Comparison of ENCODE assay signal across 1 cellular context in genomic region chr12:120086801-120087621, GRCh38.
TF ChIP-seq lines count a peak whose summit lies in the region.

No MANE protein-coding gene starts in this region.

TF ChIP-seq in HepG2, 621 proteins besides CTCF, POLR2A, EP300 and RAD21 (continued from another document and continues in another):
- TF ChIP-seq, protein P1, sequence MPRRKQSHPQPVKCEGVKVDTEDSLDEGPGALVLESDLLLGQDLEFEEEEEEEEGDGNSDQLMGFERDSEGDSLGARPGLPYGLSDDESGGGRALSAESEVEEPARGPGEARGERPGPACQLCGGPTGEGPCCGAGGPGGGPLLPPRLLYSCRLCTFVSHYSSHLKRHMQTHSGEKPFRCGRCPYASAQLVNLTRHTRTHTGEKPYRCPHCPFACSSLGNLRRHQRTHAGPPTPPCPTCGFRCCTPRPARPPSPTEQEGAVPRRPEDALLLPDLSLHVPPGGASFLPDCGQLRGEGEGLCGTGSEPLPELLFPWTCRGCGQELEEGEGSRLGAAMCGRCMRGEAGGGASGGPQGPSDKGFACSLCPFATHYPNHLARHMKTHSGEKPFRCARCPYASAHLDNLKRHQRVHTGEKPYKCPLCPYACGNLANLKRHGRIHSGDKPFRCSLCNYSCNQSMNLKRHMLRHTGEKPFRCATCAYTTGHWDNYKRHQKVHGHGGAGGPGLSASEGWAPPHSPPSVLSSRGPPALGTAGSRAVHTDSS (CRISPR knock-in tag; conservative IDR thresholded peaks at IDR 0.05): no peak
- TF ChIP-seq FOXP1 (IDR thresholded peaks at IDR 0.05) (no peak), FOXP1 (CRISPR knock-in tag; IDR thresholded peaks at IDR 0.05) (peak; percentile 49), DNMT1 (CRISPR knock-in tag; IDR thresholded peaks at IDR 0.05) (no peak), HOXA9 (CRISPR knock-in tag; IDR thresholded peaks at IDR 0.05; ENCODE audit: borderline replicate concordance) (no peak), NCOA2 (CRISPR knock-in tag; IDR thresholded peaks at IDR 0.05) (peak; percentile 61; the same call in 1 of the 2 replicates), ZNF792 (CRISPR knock-in tag; IDR thresholded peaks at IDR 0.05) (peak; percentile 90; the same call in 1 of the 2 replicates), KMT2A (CRISPR knock-in tag; IDR thresholded peaks at IDR 0.05) (peak; percentile 85), KMT2B (CRISPR knock-in tag; IDR thresholded peaks at IDR 0.05) (peak; percentile 82), BORCS8-MEF2B (CRISPR knock-in tag; IDR thresholded peaks at IDR 0.05) (no peak), ZNF777 (CRISPR knock-in tag; IDR thresholded peaks at IDR 0.05) (peak; percentile 86), ZFY (CRISPR knock-in tag; IDR thresholded peaks at IDR 0.05) (peak; percentile 76), HNRNPLL (IDR thresholded peaks at IDR 0.05; ENCODE audit: low read depth, low read length, poor library complexity, severe bottlenecking) (peak; percentile 99), ZNF75D (CRISPR knock-in tag; IDR thresholded peaks at IDR 0.05; ENCODE audit: borderline replicate concordance) (no peak), ZNF674 (CRISPR knock-in tag; IDR thresholded peaks at IDR 0.05; ENCODE audit: low read depth) (no peak), ZNF883 (CRISPR knock-in tag; IDR thresholded peaks at IDR 0.05; ENCODE audit: not compliant biosample characterization) (peak; percentile 91), ZNF446 (CRISPR knock-in tag; IDR thresholded peaks at IDR 0.05) (no peak), RELA (CRISPR knock-in tag; IDR thresholded peaks at IDR 0.05) (peak; percentile 91), ZNF589 (CRISPR knock-in tag; conservative IDR thresholded peaks at IDR 0.05) (no peak), ZNF326 (CRISPR knock-in tag; IDR thresholded peaks at IDR 0.05; ENCODE audit: borderline replicate concordance) (no peak), REST (IDR thresholded peaks at IDR 0.05; ENCODE audit: borderline replicate concordance in 1 of 2, low read depth in 1 of 2, low read length in 2 of 2) (peak in 1 of 2 experiments; percentile 67; a peak in 2 of 4 replicates), ZNF572 (CRISPR knock-in tag; IDR thresholded peaks at IDR 0.05) (no peak), SALL1 (CRISPR knock-in tag; IDR thresholded peaks at IDR 0.05) (peak; percentile 94), YEATS2 (CRISPR knock-in tag; IDR thresholded peaks at IDR 0.05; ENCODE audit: borderline replicate concordance) (peak; percentile 86; the same call in 1 of the 2 replicates), ZNF333 (CRISPR knock-in tag; IDR thresholded peaks at IDR 0.05; ENCODE audit: borderline replicate concordance) (no peak), POGZ (CRISPR knock-in tag; IDR thresholded peaks at IDR 0.05) (peak; percentile 88), KLF9 (CRISPR knock-in tag; IDR thresholded peaks at IDR 0.05; ENCODE audit: low read depth) (0 out of 2 replicates have a peak, but pooled peaks have one; percentile 24), ZNF614 (CRISPR knock-in tag; IDR thresholded peaks at IDR 0.05; ENCODE audit: borderline replicate concordance) (peak; percentile 68; the same call in 1 of the 2 replicates), FLYWCH1 (CRISPR knock-in tag; IDR thresholded peaks at IDR 0.05) (no peak), ZNF225 (CRISPR knock-in tag; IDR thresholded peaks at IDR 0.05) (peak; percentile 86), NRL (CRISPR knock-in tag; IDR thresholded peaks at IDR 0.05; ENCODE audit: borderline replicate concordance) (peak; percentile 94), AKAP8 (CRISPR knock-in tag; IDR thresholded peaks at IDR 0.05) (no peak), CEBPG (CRISPR knock-in tag; IDR thresholded peaks at IDR 0.05) (peak; percentile 38; the same call in 1 of the 2 replicates), ZNF703 (CRISPR knock-in tag; IDR thresholded peaks at IDR 0.05; ENCODE audit: borderline replicate concordance) (no peak), NFYC (CRISPR knock-in tag; IDR thresholded peaks at IDR 0.05) (peak; percentile 91)
- TF ChIP-seq, protein P2, sequence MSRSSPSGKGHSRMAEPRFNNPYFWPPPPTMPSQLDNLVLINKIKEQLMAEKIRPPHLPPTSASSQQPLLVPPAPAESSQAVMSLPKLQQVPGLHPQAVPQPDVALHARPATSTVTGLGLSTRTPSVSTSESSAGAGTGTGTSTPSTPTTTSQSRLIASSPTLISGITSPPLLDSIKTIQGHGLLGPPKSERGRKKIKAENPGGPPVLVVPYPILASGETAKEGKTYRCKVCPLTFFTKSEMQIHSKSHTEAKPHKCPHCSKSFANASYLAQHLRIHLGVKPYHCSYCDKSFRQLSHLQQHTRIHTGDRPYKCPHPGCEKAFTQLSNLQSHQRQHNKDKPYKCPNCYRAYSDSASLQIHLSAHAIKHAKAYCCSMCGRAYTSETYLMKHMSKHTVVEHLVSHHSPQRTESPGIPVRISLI (CRISPR knock-in tag; IDR thresholded peaks at IDR 0.05; ENCODE audit: borderline replicate concordance): peak; percentile 17; the same call in 1 of the 2 replicates
- TF ChIP-seq, protein P3, sequence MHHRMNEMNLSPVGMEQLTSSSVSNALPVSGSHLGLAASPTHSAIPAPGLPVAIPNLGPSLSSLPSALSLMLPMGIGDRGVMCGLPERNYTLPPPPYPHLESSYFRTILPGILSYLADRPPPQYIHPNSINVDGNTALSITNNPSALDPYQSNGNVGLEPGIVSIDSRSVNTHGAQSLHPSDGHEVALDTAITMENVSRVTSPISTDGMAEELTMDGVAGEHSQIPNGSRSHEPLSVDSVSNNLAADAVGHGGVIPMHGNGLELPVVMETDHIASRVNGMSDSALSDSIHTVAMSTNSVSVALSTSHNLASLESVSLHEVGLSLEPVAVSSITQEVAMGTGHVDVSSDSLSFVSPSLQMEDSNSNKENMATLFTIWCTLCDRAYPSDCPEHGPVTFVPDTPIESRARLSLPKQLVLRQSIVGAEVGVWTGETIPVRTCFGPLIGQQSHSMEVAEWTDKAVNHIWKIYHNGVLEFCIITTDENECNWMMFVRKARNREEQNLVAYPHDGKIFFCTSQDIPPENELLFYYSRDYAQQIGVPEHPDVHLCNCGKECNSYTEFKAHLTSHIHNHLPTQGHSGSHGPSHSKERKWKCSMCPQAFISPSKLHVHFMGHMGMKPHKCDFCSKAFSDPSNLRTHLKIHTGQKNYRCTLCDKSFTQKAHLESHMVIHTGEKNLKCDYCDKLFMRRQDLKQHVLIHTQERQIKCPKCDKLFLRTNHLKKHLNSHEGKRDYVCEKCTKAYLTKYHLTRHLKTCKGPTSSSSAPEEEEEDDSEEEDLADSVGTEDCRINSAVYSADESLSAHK (CRISPR knock-in tag; IDR thresholded peaks at IDR 0.05; ENCODE audit: borderline replicate concordance): no peak
- TF ChIP-seq, protein P4, sequence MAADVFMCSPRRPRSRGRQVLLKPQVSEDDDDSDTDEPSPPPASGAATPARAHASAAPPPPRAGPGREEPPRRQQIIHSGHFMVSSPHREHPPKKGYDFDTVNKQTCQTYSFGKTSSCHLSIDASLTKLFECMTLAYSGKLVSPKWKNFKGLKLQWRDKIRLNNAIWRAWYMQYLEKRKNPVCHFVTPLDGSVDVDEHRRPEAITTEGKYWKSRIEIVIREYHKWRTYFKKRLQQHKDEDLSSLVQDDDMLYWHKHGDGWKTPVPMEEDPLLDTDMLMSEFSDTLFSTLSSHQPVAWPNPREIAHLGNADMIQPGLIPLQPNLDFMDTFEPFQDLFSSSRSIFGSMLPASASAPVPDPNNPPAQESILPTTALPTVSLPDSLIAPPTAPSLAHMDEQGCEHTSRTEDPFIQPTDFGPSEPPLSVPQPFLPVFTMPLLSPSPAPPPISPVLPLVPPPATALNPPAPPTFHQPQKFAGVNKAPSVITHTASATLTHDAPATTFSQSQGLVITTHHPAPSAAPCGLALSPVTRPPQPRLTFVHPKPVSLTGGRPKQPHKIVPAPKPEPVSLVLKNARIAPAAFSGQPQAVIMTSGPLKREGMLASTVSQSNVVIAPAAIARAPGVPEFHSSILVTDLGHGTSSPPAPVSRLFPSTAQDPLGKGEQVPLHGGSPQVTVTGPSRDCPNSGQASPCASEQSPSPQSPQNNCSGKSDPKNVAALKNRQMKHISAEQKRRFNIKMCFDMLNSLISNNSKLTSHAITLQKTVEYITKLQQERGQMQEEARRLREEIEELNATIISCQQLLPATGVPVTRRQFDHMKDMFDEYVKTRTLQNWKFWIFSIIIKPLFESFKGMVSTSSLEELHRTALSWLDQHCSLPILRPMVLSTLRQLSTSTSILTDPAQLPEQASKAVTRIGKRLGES (CRISPR knock-in tag; IDR thresholded peaks at IDR 0.05; ENCODE audit: borderline replicate concordance): no peak
- TF ChIP-seq, protein P5, sequence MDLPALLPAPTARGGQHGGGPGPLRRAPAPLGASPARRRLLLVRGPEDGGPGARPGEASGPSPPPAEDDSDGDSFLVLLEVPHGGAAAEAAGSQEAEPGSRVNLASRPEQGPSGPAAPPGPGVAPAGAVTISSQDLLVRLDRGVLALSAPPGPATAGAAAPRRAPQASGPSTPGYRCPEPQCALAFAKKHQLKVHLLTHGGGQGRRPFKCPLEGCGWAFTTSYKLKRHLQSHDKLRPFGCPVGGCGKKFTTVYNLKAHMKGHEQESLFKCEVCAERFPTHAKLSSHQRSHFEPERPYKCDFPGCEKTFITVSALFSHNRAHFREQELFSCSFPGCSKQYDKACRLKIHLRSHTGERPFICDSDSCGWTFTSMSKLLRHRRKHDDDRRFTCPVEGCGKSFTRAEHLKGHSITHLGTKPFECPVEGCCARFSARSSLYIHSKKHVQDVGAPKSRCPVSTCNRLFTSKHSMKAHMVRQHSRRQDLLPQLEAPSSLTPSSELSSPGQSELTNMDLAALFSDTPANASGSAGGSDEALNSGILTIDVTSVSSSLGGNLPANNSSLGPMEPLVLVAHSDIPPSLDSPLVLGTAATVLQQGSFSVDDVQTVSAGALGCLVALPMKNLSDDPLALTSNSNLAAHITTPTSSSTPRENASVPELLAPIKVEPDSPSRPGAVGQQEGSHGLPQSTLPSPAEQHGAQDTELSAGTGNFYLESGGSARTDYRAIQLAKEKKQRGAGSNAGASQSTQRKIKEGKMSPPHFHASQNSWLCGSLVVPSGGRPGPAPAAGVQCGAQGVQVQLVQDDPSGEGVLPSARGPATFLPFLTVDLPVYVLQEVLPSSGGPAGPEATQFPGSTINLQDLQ (CRISPR knock-in tag; IDR thresholded peaks at IDR 0.05): 0 out of 2 replicates have a peak, but pooled peaks have one; percentile 18
- TF ChIP-seq, protein P6, sequence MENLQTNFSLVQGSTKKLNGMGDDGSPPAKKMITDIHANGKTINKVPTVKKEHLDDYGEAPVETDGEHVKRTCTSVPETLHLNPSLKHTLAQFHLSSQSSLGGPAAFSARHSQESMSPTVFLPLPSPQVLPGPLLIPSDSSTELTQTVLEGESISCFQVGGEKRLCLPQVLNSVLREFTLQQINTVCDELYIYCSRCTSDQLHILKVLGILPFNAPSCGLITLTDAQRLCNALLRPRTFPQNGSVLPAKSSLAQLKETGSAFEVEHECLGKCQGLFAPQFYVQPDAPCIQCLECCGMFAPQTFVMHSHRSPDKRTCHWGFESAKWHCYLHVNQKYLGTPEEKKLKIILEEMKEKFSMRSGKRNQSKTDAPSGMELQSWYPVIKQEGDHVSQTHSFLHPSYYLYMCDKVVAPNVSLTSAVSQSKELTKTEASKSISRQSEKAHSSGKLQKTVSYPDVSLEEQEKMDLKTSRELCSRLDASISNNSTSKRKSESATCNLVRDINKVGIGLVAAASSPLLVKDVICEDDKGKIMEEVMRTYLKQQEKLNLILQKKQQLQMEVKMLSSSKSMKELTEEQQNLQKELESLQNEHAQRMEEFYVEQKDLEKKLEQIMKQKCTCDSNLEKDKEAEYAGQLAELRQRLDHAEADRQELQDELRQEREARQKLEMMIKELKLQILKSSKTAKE (CRISPR knock-in tag; IDR thresholded peaks at IDR 0.05; ENCODE audit: borderline replicate concordance): peak; percentile 68; the same call in 1 of the 2 replicates
- TF ChIP-seq, protein P7, sequence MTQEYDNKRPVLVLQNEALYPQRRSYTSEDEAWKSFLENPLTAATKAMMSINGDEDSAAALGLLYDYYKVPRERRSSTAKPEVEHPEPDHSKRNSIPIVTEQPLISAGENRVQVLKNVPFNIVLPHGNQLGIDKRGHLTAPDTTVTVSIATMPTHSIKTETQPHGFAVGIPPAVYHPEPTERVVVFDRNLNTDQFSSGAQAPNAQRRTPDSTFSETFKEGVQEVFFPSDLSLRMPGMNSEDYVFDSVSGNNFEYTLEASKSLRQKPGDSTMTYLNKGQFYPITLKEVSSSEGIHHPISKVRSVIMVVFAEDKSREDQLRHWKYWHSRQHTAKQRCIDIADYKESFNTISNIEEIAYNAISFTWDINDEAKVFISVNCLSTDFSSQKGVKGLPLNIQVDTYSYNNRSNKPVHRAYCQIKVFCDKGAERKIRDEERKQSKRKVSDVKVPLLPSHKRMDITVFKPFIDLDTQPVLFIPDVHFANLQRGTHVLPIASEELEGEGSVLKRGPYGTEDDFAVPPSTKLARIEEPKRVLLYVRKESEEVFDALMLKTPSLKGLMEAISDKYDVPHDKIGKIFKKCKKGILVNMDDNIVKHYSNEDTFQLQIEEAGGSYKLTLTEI (CRISPR knock-in tag; conservative IDR thresholded peaks at IDR 0.05): no peak
- TF ChIP-seq, protein P8, sequence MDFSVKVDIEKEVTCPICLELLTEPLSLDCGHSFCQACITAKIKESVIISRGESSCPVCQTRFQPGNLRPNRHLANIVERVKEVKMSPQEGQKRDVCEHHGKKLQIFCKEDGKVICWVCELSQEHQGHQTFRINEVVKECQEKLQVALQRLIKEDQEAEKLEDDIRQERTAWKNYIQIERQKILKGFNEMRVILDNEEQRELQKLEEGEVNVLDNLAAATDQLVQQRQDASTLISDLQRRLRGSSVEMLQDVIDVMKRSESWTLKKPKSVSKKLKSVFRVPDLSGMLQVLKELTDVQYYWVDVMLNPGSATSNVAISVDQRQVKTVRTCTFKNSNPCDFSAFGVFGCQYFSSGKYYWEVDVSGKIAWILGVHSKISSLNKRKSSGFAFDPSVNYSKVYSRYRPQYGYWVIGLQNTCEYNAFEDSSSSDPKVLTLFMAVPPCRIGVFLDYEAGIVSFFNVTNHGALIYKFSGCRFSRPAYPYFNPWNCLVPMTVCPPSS (IDR thresholded peaks at IDR 0.05): no peak
